Comparison of ENCODE assay signal across 29 cellular contexts in genomic region chr16:67864594-67864993, GRCh38. TPM values are rescaled to one million over a fixed set of nuclear protein-coding genes. Genes with fewer than 3 reads are reported as not detected.
DNase-seq lines count a peak whose midpoint lies in the region; ATAC-seq, FAIRE-seq and TF ChIP-seq lines count a peak whose summit lies in the region.
"Had no signal": no experiment of that assay in that cellular context is flagged by ENCODE, and none has a peak within 500 bp of the region (broad histone marks: within the 10 kb centered on the region; RNA-seq: fewer than 3 reads in every experiment).

No MANE protein-coding gene starts in this region.

- peaks cover 17% of the 10 kb centered on the region for H3K36me3 Mint-ChIP-seq in activated CD4-positive, alpha-beta memory T cell treated with anti-CD3 and anti-CD28 coated beads, Interleukin-2, amount 10 ng/mL, durations not matched to agents 7 days and 5 days (ENCODE audit: low read depth)
- H3K36me3 Mint-ChIP-seq in activated CD4-positive, alpha-beta memory T cell treated with anti-CD3 and anti-CD28 coated beads for 36 hours: peaks cover 13% of the 10 kb centered on the region
- peaks cover 62% of the 10 kb centered on the region for H3K36me3 Mint-ChIP-seq in GM23338 (ENCODE audit: low read depth)
- H3K36me3 Mint-ChIP-seq in progenitor cell of endocrine pancreas (ENCODE audit: insufficient read depth): peaks cover 8% of the 10 kb centered on the region

- H2BK12ac ChIP-seq in H1 (ENCODE audit: low read depth, low read length): no peak overlapping the region

- H3K4me2 ChIP-seq in GM23338 (no peak overlapping the region), H1 (ENCODE audit: insufficient read depth in 1 of 2, low read depth in 2 of 2, low read length in 2 of 2) (no peak overlapping the region)
- H3K4me2 ChIP-seq: SK-N-SH had no signal

- H2AK5ac ChIP-seq in H1 (ENCODE audit: low read depth, low read length): no peak overlapping the region

- no peak overlapping the region for H3K23ac ChIP-seq in H1 (ENCODE audit: insufficient read length)

- CTCF ChIA-PET in activated CD4-positive, alpha-beta memory T cell treated with anti-CD3 and anti-CD28 coated beads, Interleukin-2, amount 10 ng/mL, durations not matched to agents 7 days and 5 days (lab: Charles Lee): interaction anchor here (1.2 to 3.4 kb wide), 2 partner anchors 49 to 50 kb away, joined by 3 to 29 read pairs; no protein-coding TSS in a partner anchor
- CTCF ChIA-PET in activated CD4-positive, alpha-beta memory T cell treated with anti-CD3 and anti-CD28 coated beads for 36 hours (lab: Charles Lee): interaction anchor here (3.3 kb wide), 1 partner anchor 49 kb away, joined by 22 read pairs; no protein-coding TSS in a partner anchor
- CTCF ChIA-PET in H1 (lab: Charles Lee; ENCODE audit: partially characterized antibody): interaction anchor here (0.9 to 12.2 kb wide), 12 partner anchors 10 to 192 kb away, joined by 3 to 123 read pairs (median 8); partner anchors contain the start of genes CENPT, NRN1L and NUTF2

- H2BK5ac ChIP-seq in H1 (ENCODE audit: low read depth, low read length): no peak overlapping the region

- no peaks in the 10 kb centered on the region for H3K9me3 ChIP-seq in H1 (ENCODE audit: insufficient read depth in 2 of 2, low read depth in 1 of 2, low read length in 1 of 2)
- H3K9me3 ChIP-seq: left lung, SK-N-SH, suprapubic skin, uterus had no signal

- H2BK120ac ChIP-seq in H1 (replicated peaks; ENCODE audit: low read depth, low read length): no peak overlapping the region

- H2BK20ac ChIP-seq in H1 (ENCODE audit: low read length): no peak overlapping the region

- peaks cover 45% of the 10 kb centered on the region for H4K20me1 ChIP-seq in GM23338 (replicated peaks; ENCODE audit: insufficient read depth)
- H4K20me1 ChIP-seq in H1 (replicated peaks in 1 of 2; ENCODE audit: control insufficient read depth in 1 of 2, insufficient read depth in 2 of 2, low read length in 2 of 2): peaks cover 21 to 42% of the 10 kb centered on the region in 2 experiments

- H2AFZ ChIP-seq in GM23338 (no peak overlapping the region), H1 (ENCODE audit: low read length) (no peak overlapping the region)

- H3K4me3 ChIP-seq in GM23338 (no peak overlapping the region), H1 (ENCODE audit: extremely low read depth in 1 of 4, insufficient read depth in 2 of 4, low read depth in 3 of 4, low read length in 4 of 4) (no peak overlapping the region)
- H3K4me3 ChIP-seq: left lung, suprapubic skin, uterus had no signal

- no peak overlapping the region for H3K4me3 Mint-ChIP-seq in activated CD4-positive, alpha-beta memory T cell treated with anti-CD3 and anti-CD28 coated beads, Interleukin-2, amount 10 ng/mL, durations not matched to agents 7 days and 5 days
- no peak overlapping the region for H3K4me3 Mint-ChIP-seq in activated CD4-positive, alpha-beta memory T cell treated with anti-CD3 and anti-CD28 coated beads for 36 hours
- H3K4me3 Mint-ChIP-seq in GM23338 (no peak overlapping the region), progenitor cell of endocrine pancreas (ENCODE audit: low read depth) (no peak overlapping the region)
- H3K4me3 Mint-ChIP-seq: B cell; naive thymus-derived CD8-positive, alpha-beta T cell had no signal

- ATAC-seq in GM23338 (peak; percentile 32; the same call in 2 of the 3 replicates), GM19328 (IDR thresholded peaks at IDR 0.05; ENCODE audit: unreplicated experiment) (no peak)

- peak overlapping the region; percentile 35 for H3K27ac Mint-ChIP-seq in activated CD4-positive, alpha-beta memory T cell treated with anti-CD3 and anti-CD28 coated beads, Interleukin-2, amount 10 ng/mL, durations not matched to agents 7 days and 5 days
- H3K27ac Mint-ChIP-seq in activated CD4-positive, alpha-beta memory T cell treated with anti-CD3 and anti-CD28 coated beads for 36 hours: no peak overlapping the region
- H3K27ac Mint-ChIP-seq in GM23338 (no peak overlapping the region; the same call in 1 of the 2 replicates), progenitor cell of endocrine pancreas (peak overlapping the region; percentile 11)
- H3K27ac Mint-ChIP-seq: B cell had no signal

- no peak overlapping the region for H3K9ac ChIP-seq in H1 (replicated peaks in 1 of 4; ENCODE audit: extremely low read depth in 1 of 4, low read depth in 3 of 4, low read length in 3 of 4)
- H3K9ac ChIP-seq: SK-N-SH had no signal

- TF ChIP-seq EP300 in H1 (IDR thresholded peaks at IDR 0.05; ENCODE audit: borderline replicate concordance in 1 of 2, low read depth in 2 of 2, low read length in 2 of 2): no peak

- H3K36me3 ChIP-seq in GM23338 (ENCODE audit: insufficient read depth) (peaks cover 35% of the 10 kb centered on the region), H1 (ENCODE audit: control insufficient read depth in 2 of 4, insufficient read depth in 4 of 4, low read length in 3 of 4) (peaks cover 12 to 50% (median 20%) of the 10 kb centered on the region in 4 experiments; a peak in 7 of 8 replicates)
- H3K36me3 ChIP-seq: uterus had no signal

- POLR2A ChIA-PET in activated CD4-positive, alpha-beta memory T cell treated with anti-CD3 and anti-CD28 coated beads, Interleukin-2, amount 10 ng/mL, durations not matched to agents 7 days and 5 days (lab: Charles Lee): interaction anchor here (1.0 kb wide), 1 partner anchor 71 kb away, joined by 3 read pairs; no protein-coding TSS in a partner anchor
- POLR2A ChIA-PET in activated CD4-positive, alpha-beta memory T cell treated with anti-CD3 and anti-CD28 coated beads for 36 hours (lab: Charles Lee): no interaction called here
- POLR2A ChIA-PET in H1 (lab: Charles Lee; ENCODE audit: partially characterized antibody): interaction anchor here (7.0 kb wide), 1 partner anchor 16 kb away, joined by 100 read pairs; the partner anchor contains the start of genes CENPT and NUTF2

- no peak overlapping the region for H4K8ac ChIP-seq in H1 (ENCODE audit: extremely low read depth, insufficient read depth, low read length)

- H3K4ac ChIP-seq in H1 (replicated peaks; ENCODE audit: insufficient read length, low read depth, low read length): no peak overlapping the region

- H3K56ac ChIP-seq in H1 (replicated peaks; ENCODE audit: insufficient read length, low read depth, low read length): no peak overlapping the region

- H3F3A ChIP-seq in GM23338 (replicated peaks; ENCODE audit: low read depth): peaks cover 20% of the 10 kb centered on the region

- H3K4me1 ChIP-seq in GM23338 (ENCODE audit: insufficient read depth): no peaks in the 10 kb centered on the region
- H3K4me1 ChIP-seq in H1 (replicated peaks in 1 of 4; ENCODE audit: control insufficient read depth in 3 of 4, insufficient read depth in 4 of 4, low read length in 3 of 4): peaks cover 0 to 4% (median 0%) of the 10 kb centered on the region in 4 experiments; a peak in 2 of 7 replicates
- H3K4me1 ChIP-seq: uterus had no signal

- no peak overlapping the region for H4K91ac ChIP-seq in H1 (replicated peaks; ENCODE audit: insufficient read length, low read length)

- no peak overlapping the region for H3K18ac ChIP-seq in H1 (ENCODE audit: extremely low read depth, low read length)

- WGBS in H1 (ENCODE audit: extremely low coverage in 1 of 2, insufficient coverage in 1 of 2, insufficient read length in 1 of 2, insufficient replicate concordance in 2 of 2, low coverage in 1 of 2, low lambda C conversion rate in 2 of 2, missing lambda C conversion rate in 1 of 2), 2 experiments: 90% methylated on average over 2 of the region's 2 CpGs; no CpG with 5 or more reads in 1 of the 2 experiments

- H3K4me1 Mint-ChIP-seq in activated CD4-positive, alpha-beta memory T cell treated with anti-CD3 and anti-CD28 coated beads, Interleukin-2, amount 10 ng/mL, durations not matched to agents 7 days and 5 days: peaks cover 15% of the 10 kb centered on the region
- H3K4me1 Mint-ChIP-seq in activated CD4-positive, alpha-beta memory T cell treated with anti-CD3 and anti-CD28 coated beads for 36 hours (ENCODE audit: low read depth): peaks cover 10% of the 10 kb centered on the region
- H3K4me1 Mint-ChIP-seq in GM23338: peaks cover 15% of the 10 kb centered on the region
- no peaks in the 10 kb centered on the region for H3K4me1 Mint-ChIP-seq in progenitor cell of endocrine pancreas (ENCODE audit: low read depth)

- FAIRE-seq in H1 (lab: Jason Lieb, UNC) (no peak), GM12892 (lab: Jason Lieb, UNC) (no peak)
- FAIRE-seq: colon, GM18507 had no signal

- no peaks in the 10 kb centered on the region for H3K9me3 Mint-ChIP-seq in activated CD4-positive, alpha-beta memory T cell treated with anti-CD3 and anti-CD28 coated beads, Interleukin-2, amount 10 ng/mL, durations not matched to agents 7 days and 5 days
- H3K9me3 Mint-ChIP-seq in activated CD4-positive, alpha-beta memory T cell treated with anti-CD3 and anti-CD28 coated beads for 36 hours: no peaks in the 10 kb centered on the region
- H3K9me3 Mint-ChIP-seq in GM23338 (no peaks in the 10 kb centered on the region), progenitor cell of endocrine pancreas (ENCODE audit: low read depth) (no peaks in the 10 kb centered on the region)
- H3K9me3 Mint-ChIP-seq: naive thymus-derived CD8-positive, alpha-beta T cell had no signal

- DNase-seq in activated CD4-positive, alpha-beta memory T cell treated with anti-CD3 and anti-CD28 coated beads, Interleukin-2, amount 10 ng/mL, durations not matched to agents 7 days and 5 days: no peak
- no peak for DNase-seq in activated CD4-positive, alpha-beta memory T cell treated with anti-CD3 and anti-CD28 coated beads for 36 hours
- DNase-seq in GM23338 (ENCODE audit: low spot score) (no peak), H1 (ENCODE audit: low read depth in 1 of 2, low spot score in 2 of 2) (no peak), progenitor cell of endocrine pancreas (ENCODE audit: low spot score, unreplicated experiment) (no peak), OCI-M1 (lab: John Stamatoyannopoulos, UW) (no peak), GM12892 (ENCODE audit: insufficient read length) (no peak)
- DNase-seq: activated CD4-positive, CD25-positive, alpha-beta regulatory T cell; activated gamma-delta T cell treated with Interleukin-2 at 50 U/mL for 16 hours; effector memory CD4-positive, alpha-beta T cell; foreskin melanocyte; GDM1; hypothalamus; left lung; midbrain; NCI-H187 treated with DMSO at 0.1 percent for 48 hours; NCI-H526 treated with DMSO at 0.1 percent for 48 hours; posterior cingulate gyrus; uterus had no signal

- no peak overlapping the region for H4K5ac ChIP-seq in H1 (ENCODE audit: insufficient read length, low read depth, low read length)

- intact Hi-C loops in activated CD4-positive, alpha-beta memory T cell treated with anti-CD3 and anti-CD28 coated beads for 36 hours (cut with micrococcal nuclease): no loop called here

- TF ChIP-seq POLR2A in H1 (IDR thresholded peaks at IDR 0.05; ENCODE audit: control extremely low read depth in 1 of 2, low read depth in 2 of 2, low read length in 2 of 2): no peak
- no peak for TF ChIP-seq POLR2A in GM12892 (IDR thresholded peaks at IDR 0.05; ENCODE audit: low read depth, low read length)

- H3K27me3 ChIP-seq in GM23338 (ENCODE audit: insufficient read depth): no peaks in the 10 kb centered on the region
- H3K27me3 ChIP-seq in H1 (replicated peaks in 1 of 4; ENCODE audit: control insufficient read depth in 3 of 4, extremely low read depth in 1 of 4, insufficient read depth in 3 of 4, low read length in 3 of 4): no peaks in the 10 kb centered on the region
- H3K27me3 ChIP-seq: brain microvascular endothelial cell, left lung, suprapubic skin, uterus had no signal

- H2BK15ac ChIP-seq in H1 (ENCODE audit: low read length): no peak overlapping the region

- peaks cover 35% of the 10 kb centered on the region for H3K79me1 ChIP-seq in H1 (ENCODE audit: low read depth, low read length)

- H3K9me2 ChIP-seq in GM23338 (ENCODE audit: insufficient read depth): no peaks in the 10 kb centered on the region
- H3K9me2 ChIP-seq: SK-N-SH had no signal

- no peak overlapping the region for H3K14ac ChIP-seq in H1 (ENCODE audit: insufficient read length)

- H3K27ac ChIP-seq in GM23338 (ENCODE audit: low read depth) (peak overlapping the region; percentile 63; the same call in 1 of the 2 replicates), H1 (ENCODE audit: low read depth, low read length) (0 out of 2 replicates have a peak overlapping the region, but pooled peaks have one; percentile 32)
- H3K27ac ChIP-seq: brain microvascular endothelial cell, HL-60, left lung had no signal

- no peaks in the 10 kb centered on the region for H3K23me2 ChIP-seq in H1 (ENCODE audit: low read depth, low read length)

- TF ChIP-seq CTCF in GM23338 (conservative IDR thresholded peaks at IDR 0.05; ENCODE audit: low read depth in 2 of 2) (no peak), H1 (IDR thresholded peaks at IDR 0.05; ENCODE audit: control extremely low read depth in 1 of 3, insufficient read depth in 1 of 3, low read depth in 1 of 3, low read length in 3 of 3) (no peak), progenitor cell of endocrine pancreas (IDR thresholded peaks at IDR 0.05; ENCODE audit: unreplicated experiment) (no peak)

- no peaks in the 10 kb centered on the region for H3K27me3 Mint-ChIP-seq in activated CD4-positive, alpha-beta memory T cell treated with anti-CD3 and anti-CD28 coated beads, Interleukin-2, amount 10 ng/mL, durations not matched to agents 7 days and 5 days
- no peaks in the 10 kb centered on the region for H3K27me3 Mint-ChIP-seq in activated CD4-positive, alpha-beta memory T cell treated with anti-CD3 and anti-CD28 coated beads for 36 hours
- no peaks in the 10 kb centered on the region for H3K27me3 Mint-ChIP-seq in GM23338 (ENCODE audit: insufficient read depth, low read depth, poor library complexity)
- no peaks in the 10 kb centered on the region for H3K27me3 Mint-ChIP-seq in progenitor cell of endocrine pancreas
- H3K27me3 Mint-ChIP-seq: B cell; naive thymus-derived CD8-positive, alpha-beta T cell had no signal

- TF ChIP-seq RAD21 in H1 (IDR thresholded peaks at IDR 0.05 in 1 of 2, conservative IDR thresholded peaks at IDR 0.05 in 1 of 2; ENCODE audit: low read depth in 2 of 2, low read length in 2 of 2): no peak

- peaks cover 59% of the 10 kb centered on the region for H3K79me2 ChIP-seq in GM23338 (replicated peaks; ENCODE audit: insufficient read depth)
- H3K79me2 ChIP-seq in H1 (ENCODE audit: control insufficient read depth in 1 of 2, insufficient read depth in 2 of 2, low read length in 2 of 2): peaks cover 8 to 43% of the 10 kb centered on the region in 2 experiments

RNA-seq across cellular contexts. Expression of gene EDC4, which starts 8.3 kb away (rescaled TPM):
- total RNA-seq in activated CD4-positive, alpha-beta memory T cell treated with anti-CD3 and anti-CD28 coated beads, Interleukin-2, amount 10 ng/mL, durations not matched to agents 7 days and 5 days: 10 to 100 TPM; 98.4 to 99.3 TPM
- total RNA-seq in activated CD4-positive, alpha-beta memory T cell treated with anti-CD3 and anti-CD28 coated beads for 36 hours: 10 to 100 TPM; 88.6 to 94.2 TPM
- total RNA-seq in GM23338 (2014; rRNA removed; shearing (Covaris generic)): 74.2 and 98.5 TPM in 2 replicates
- polyA plus RNA-seq in GM23338 (2016; fragmentation: Nextera tagmentation; extraction: Ambion mirVana): 34.8 and 39.6 TPM in 2 replicates
- total RNA-seq in H1 (2021; fragmentation: NEBNext Ultra II Directional; extraction: Animal tissue kit (Norgen Biotek cat#: 25700)): 72.7 and 73.4 TPM in 2 replicates
- 58.5 and 84.4 TPM in 2 replicates for polyA plus RNA-seq in H1 (2011; rRNA removed)
- polyA plus RNA-seq in H1 (2011; cell fraction: cytosol; rRNA removed): 57.7 TPM
- 359 TPM for polyA plus RNA-seq in H1 (2011; cell fraction: nucleus; rRNA removed)
- 59.7 to 78.8 TPM (median 67.7 TPM) in 4 replicates for polyA plus RNA-seq in H1 (2012, experiment 1 of 2)
- polyA plus RNA-seq in H1 (2012, experiment 2 of 2): 44.4 TPM
- polyA plus RNA-seq in H1 (2013, experiment 1 of 2): 37.5 TPM
- polyA plus RNA-seq in H1 (2013, experiment 2 of 2): 37.5 TPM
- polyA minus RNA-seq in H1 (2011; rRNA and poly(A)+ RNA removed): 67.8 and 99.2 TPM in 2 replicates
- polyA minus RNA-seq in H1 (2011; cell fraction: cytosol; rRNA and poly(A)+ RNA removed): 60.8 TPM
- 60.0 TPM for polyA minus RNA-seq in H1 (2011; cell fraction: nucleus; rRNA and poly(A)+ RNA removed)
- 96.8 and 110 TPM in 2 replicates for total RNA-seq in progenitor cell of endocrine pancreas
- 46.5 TPM for polyA plus RNA-seq in GM12892 (2012; ENCODE audit: missing spikeins)

RNA-seq across cellular contexts. Expression of gene CENPT, which starts 17.1 kb away (rescaled TPM):
- total RNA-seq in activated CD4-positive, alpha-beta memory T cell treated with anti-CD3 and anti-CD28 coated beads, Interleukin-2, amount 10 ng/mL, durations not matched to agents 7 days and 5 days: 10 to 100 TPM; 50.2 to 53.5 TPM
- 10 to 100 TPM; 39.2 to 40.2 TPM for total RNA-seq in activated CD4-positive, alpha-beta memory T cell treated with anti-CD3 and anti-CD28 coated beads for 36 hours
- 31.8 and 55.4 TPM in 2 replicates for total RNA-seq in GM23338 (2014; rRNA removed; shearing (Covaris generic))
- polyA plus RNA-seq in GM23338 (2016; fragmentation: Nextera tagmentation; extraction: Ambion mirVana): 59.2 and 63.8 TPM in 2 replicates
- total RNA-seq in H1 (2021; fragmentation: NEBNext Ultra II Directional; extraction: Animal tissue kit (Norgen Biotek cat#: 25700)): 42.2 and 42.4 TPM in 2 replicates
- polyA plus RNA-seq in H1 (2011; rRNA removed): 53.4 and 82.7 TPM in 2 replicates
- 82.3 TPM for polyA plus RNA-seq in H1 (2011; cell fraction: cytosol; rRNA removed)
- 415 TPM for polyA plus RNA-seq in H1 (2011; cell fraction: nucleus; rRNA removed)
- 38.1 to 58.6 TPM (median 58.5 TPM) in 4 replicates for polyA plus RNA-seq in H1 (2012, experiment 1 of 2)
- polyA plus RNA-seq in H1 (2012, experiment 2 of 2): 39.5 TPM
- polyA plus RNA-seq in H1 (2013, experiment 1 of 2): 41.5 TPM
- polyA plus RNA-seq in H1 (2013, experiment 2 of 2): 34.8 TPM
- 22.9 and 26.2 TPM in 2 replicates for polyA minus RNA-seq in H1 (2011; rRNA and poly(A)+ RNA removed)
- 18.9 TPM for polyA minus RNA-seq in H1 (2011; cell fraction: cytosol; rRNA and poly(A)+ RNA removed)
- 50.5 TPM for polyA minus RNA-seq in H1 (2011; cell fraction: nucleus; rRNA and poly(A)+ RNA removed)
- total RNA-seq in progenitor cell of endocrine pancreas: 76.2 and 80.6 TPM in 2 replicates
- polyA plus RNA-seq in GM12892 (2012; ENCODE audit: missing spikeins): 23.0 TPM

RNA-seq across cellular contexts. Expression of gene NUTF2, which starts 17.9 kb away (rescaled TPM):
- 100 to 1,000 TPM in 1 of 2 experiments, 10 to 100 TPM in 1; 96.4 to 101 TPM for total RNA-seq in activated CD4-positive, alpha-beta memory T cell treated with anti-CD3 and anti-CD28 coated beads, Interleukin-2, amount 10 ng/mL, durations not matched to agents 7 days and 5 days
- 100 to 1,000 TPM; 141 to 148 TPM for total RNA-seq in activated CD4-positive, alpha-beta memory T cell treated with anti-CD3 and anti-CD28 coated beads for 36 hours
- total RNA-seq in GM23338 (2014; rRNA removed; shearing (Covaris generic)): 158 and 321 TPM in 2 replicates
- polyA plus RNA-seq in GM23338 (2016; fragmentation: Nextera tagmentation; extraction: Ambion mirVana): 373 and 391 TPM in 2 replicates
- total RNA-seq in H1 (2021; fragmentation: NEBNext Ultra II Directional; extraction: Animal tissue kit (Norgen Biotek cat#: 25700)): 219 and 229 TPM in 2 replicates
- polyA plus RNA-seq in H1 (2011; rRNA removed): 377 and 382 TPM in 2 replicates
- 322 TPM for polyA plus RNA-seq in H1 (2011; cell fraction: cytosol; rRNA removed)
- 256 TPM for polyA plus RNA-seq in H1 (2011; cell fraction: nucleus; rRNA removed)
- 285 to 353 TPM (median 329 TPM) in 4 replicates for polyA plus RNA-seq in H1 (2012, experiment 1 of 2)
- 190 TPM for polyA plus RNA-seq in H1 (2012, experiment 2 of 2)
- polyA plus RNA-seq in H1 (2013, experiment 1 of 2): 335 TPM
- polyA plus RNA-seq in H1 (2013, experiment 2 of 2): 317 TPM
- 306 and 380 TPM in 2 replicates for polyA minus RNA-seq in H1 (2011; rRNA and poly(A)+ RNA removed)
- 201 TPM for polyA minus RNA-seq in H1 (2011; cell fraction: cytosol; rRNA and poly(A)+ RNA removed)
- 150 TPM for polyA minus RNA-seq in H1 (2011; cell fraction: nucleus; rRNA and poly(A)+ RNA removed)
- 167 and 177 TPM in 2 replicates for total RNA-seq in progenitor cell of endocrine pancreas
- polyA plus RNA-seq in GM12892 (2012; ENCODE audit: missing spikeins): 131 TPM

RNA-seq across cellular contexts. Expression of gene NRN1L, which starts 20.1 kb away (rescaled TPM):
- total RNA-seq in activated CD4-positive, alpha-beta memory T cell treated with anti-CD3 and anti-CD28 coated beads, Interleukin-2, amount 10 ng/mL, durations not matched to agents 7 days and 5 days: 1 to 10 TPM in 1 of 2 experiments, under 1 TPM in 1; 0.76 to 1.3 TPM
- under 1 TPM in 1 of 2 experiments, not detected in 1; 0.76 TPM for total RNA-seq in activated CD4-positive, alpha-beta memory T cell treated with anti-CD3 and anti-CD28 coated beads for 36 hours
- 13.8 and 14.0 TPM in 2 replicates for total RNA-seq in GM23338 (2014; rRNA removed; shearing (Covaris generic))
- polyA plus RNA-seq in GM23338 (2016; fragmentation: Nextera tagmentation; extraction: Ambion mirVana) (26.1 and 33.8 TPM in 2 replicates), H1 (2011; rRNA removed) (35.2 and 49.3 TPM in 2 replicates)
- 4.1 and 4.9 TPM in 2 replicates for total RNA-seq in H1 (2021; fragmentation: NEBNext Ultra II Directional; extraction: Animal tissue kit (Norgen Biotek cat#: 25700))
- polyA plus RNA-seq in H1 (2011; cell fraction: cytosol; rRNA removed): 17.6 TPM
- 14.2 TPM for polyA plus RNA-seq in H1 (2011; cell fraction: nucleus; rRNA removed)
- 3.5 to 5.9 TPM (median 4.8 TPM) in 4 replicates for polyA plus RNA-seq in H1 (2012, experiment 1 of 2)
- 11.2 TPM for polyA plus RNA-seq in H1 (2012, experiment 2 of 2)
- 10.1 TPM for polyA plus RNA-seq in H1 (2013, experiment 1 of 2)
- 11.0 TPM for polyA plus RNA-seq in H1 (2013, experiment 2 of 2)
- polyA minus RNA-seq in H1 (2011; rRNA and poly(A)+ RNA removed): 0.93 and 1.3 TPM in 2 replicates
- polyA minus RNA-seq in H1 (2011; cell fraction: cytosol; rRNA and poly(A)+ RNA removed): 5.9 TPM
- polyA minus RNA-seq in H1 (2011; cell fraction: nucleus; rRNA and poly(A)+ RNA removed): 2.7 TPM
- total RNA-seq in progenitor cell of endocrine pancreas: not detected in 2 replicates
- 0.51 TPM for polyA plus RNA-seq in GM12892 (2012; ENCODE audit: missing spikeins)
- total RNA-seq: LHCN-M2 had no signal
- polyA plus RNA-seq: naive thymus-derived CD8-positive, alpha-beta T cell had no signal

RNA-seq across cellular contexts. Expression of gene THAP11, which starts 22.5 kb away (rescaled TPM):
- 10 to 100 TPM; 40.6 to 42.3 TPM for total RNA-seq in activated CD4-positive, alpha-beta memory T cell treated with anti-CD3 and anti-CD28 coated beads, Interleukin-2, amount 10 ng/mL, durations not matched to agents 7 days and 5 days
- 10 to 100 TPM; 31.8 to 32.1 TPM for total RNA-seq in activated CD4-positive, alpha-beta memory T cell treated with anti-CD3 and anti-CD28 coated beads for 36 hours
- 102 and 115 TPM in 2 replicates for total RNA-seq in GM23338 (2014; rRNA removed; shearing (Covaris generic))
- 37.3 and 39.5 TPM in 2 replicates for polyA plus RNA-seq in GM23338 (2016; fragmentation: Nextera tagmentation; extraction: Ambion mirVana)
- 54.8 and 56.4 TPM in 2 replicates for total RNA-seq in H1 (2021; fragmentation: NEBNext Ultra II Directional; extraction: Animal tissue kit (Norgen Biotek cat#: 25700))
- 50.8 and 61.7 TPM in 2 replicates for polyA plus RNA-seq in H1 (2011; rRNA removed)
- 65.6 TPM for polyA plus RNA-seq in H1 (2011; cell fraction: cytosol; rRNA removed)
- 43.6 TPM for polyA plus RNA-seq in H1 (2011; cell fraction: nucleus; rRNA removed)
- polyA plus RNA-seq in H1 (2012, experiment 1 of 2): 39.6 to 44.1 TPM (median 43.1 TPM) in 4 replicates
- 43.8 TPM for polyA plus RNA-seq in H1 (2012, experiment 2 of 2)
- 28.0 TPM for polyA plus RNA-seq in H1 (2013, experiment 1 of 2)
- 28.8 TPM for polyA plus RNA-seq in H1 (2013, experiment 2 of 2)
- 28.1 and 32.3 TPM in 2 replicates for polyA minus RNA-seq in H1 (2011; rRNA and poly(A)+ RNA removed)
- polyA minus RNA-seq in H1 (2011; cell fraction: cytosol; rRNA and poly(A)+ RNA removed): 32.9 TPM
- 19.9 TPM for polyA minus RNA-seq in H1 (2011; cell fraction: nucleus; rRNA and poly(A)+ RNA removed)
- 28.6 and 32.0 TPM in 2 replicates for total RNA-seq in progenitor cell of endocrine pancreas
- 14.4 TPM for polyA plus RNA-seq in GM12892 (2012; ENCODE audit: missing spikeins)

Comparison
In these comparisons a context has a peak if more than half of its experiments do, and no peak if none do; other contexts are left out.
1. H3K27ac Mint-ChIP-seq: peak in activated CD4-positive, alpha-beta memory T cell treated with anti-CD3 and anti-CD28 coated beads, Interleukin-2, amount 10 ng/mL, durations not matched to agents 7 days and 5 days (single experiment) and progenitor cell of endocrine pancreas (single experiment); none in activated CD4-positive, alpha-beta memory T cell treated with anti-CD3 and anti-CD28 coated beads for 36 hours (single experiment) and GM23338 (single experiment).